Comparison of ENCODE assay signal across 14 cellular contexts in genomic region chr13:102914629-102914935, GRCh38.
DNase-seq lines count a peak whose midpoint lies in the region; ATAC-seq and TF ChIP-seq lines count a peak whose summit lies in the region.
"Had no signal": no experiment of that assay in that cellular context is flagged by ENCODE, and none has a peak within 500 bp of the region (broad histone marks: within the 10 kb centered on the region; RNA-seq: fewer than 3 reads in every experiment).

No MANE protein-coding gene starts in this region.

- POLR2A ChIA-PET in Caco-2 (lab: Charles Lee): no interaction called here

- H3K4me3 Mint-ChIP-seq in Caco-2 (ENCODE audit: unreplicated experiment) (no peak overlapping the region), brain (no peak overlapping the region), neural crest cell (no peak overlapping the region)

- BruUV-seq in Caco-2 (replicated peaks; lab: Mats Ljungman, UMichigan): no TSS peak

- DNase-seq in Caco-2 (peak; percentile 21 to 45), NCI-H2227 treated with DMSO at 0.1 percent for 48 hours (lab: John Stamatoyannopoulos, UW) (peak; percentile 58), neural crest cell (ENCODE audit: low read depth, low spot score) (no peak), H4 (ENCODE audit: low spot score) (no peak), left ventricle myocardium superior (no peak), cortex of kidney (lab: John Stamatoyannopoulos, UW) (no peak)
- DNase-seq: GOT3, NCI-H1105 treated with DMSO at 0.1 percent for 48 hours, NCI-H1930, NCI-H748 treated with DMSO at 0.1 percent for 48 hours, SK-N-SH had no signal

- peaks cover 4% of the 10 kb centered on the region; the same call in 1 of the 2 replicates for H3K9me3 ChIP-seq in Caco-2
- H3K9me3 ChIP-seq: A549, SK-N-SH had no signal

- H3K9me3 Mint-ChIP-seq in Caco-2 (ENCODE audit: unreplicated experiment): peaks cover 24% of the 10 kb centered on the region
- H3K9me3 Mint-ChIP-seq in brain: peaks cover 5 to 13% (median 10%) of the 10 kb centered on the region in 5 experiments
- no peaks in the 10 kb centered on the region for H3K9me3 Mint-ChIP-seq in neural crest cell

- H3K27me3 ChIP-seq in Caco-2 (replicated peaks; ENCODE audit: control insufficient read depth, insufficient read depth, low read length): no peaks in the 10 kb centered on the region

- no peak for TF ChIP-seq CTCF in Caco-2 (IDR thresholded peaks at IDR 0.05; ENCODE audit: insufficient read depth in 1 of 2, low read depth in 1 of 2, low read length in 1 of 2, severe bottlenecking in 1 of 2, unreplicated experiment in 1 of 2)
- TF ChIP-seq CTCF in brain (conservative IDR thresholded peaks at IDR 0.05): no peak
- no peak for TF ChIP-seq CTCF in neural crest cell (conservative IDR thresholded peaks at IDR 0.05)

- peaks cover 8% of the 10 kb centered on the region; the same call in 1 of the 2 replicates for H3K4me1 ChIP-seq in Caco-2
- H3K4me1 ChIP-seq: A549 had no signal

- no peak overlapping the region for H3K4me3 ChIP-seq in Caco-2 (ENCODE audit: low read depth, low read length)
- H3K4me3 ChIP-seq: A549 had no signal

- intact Hi-C loops in Caco-2 (cut with micrococcal nuclease; ENCODE audit: unreplicated experiment): loop anchor here (10.0 kb wide), 1 partner anchor 600 kb away; no protein-coding TSS in a partner anchor
- intact Hi-C loops in left ventricle myocardium superior (cut with micrococcal nuclease): no loop called here

- no peaks in the 10 kb centered on the region for H3K27me3 Mint-ChIP-seq in Caco-2 (ENCODE audit: insufficient read depth, unreplicated experiment)
- H3K27me3 Mint-ChIP-seq in brain: peaks cover 6% of the 10 kb centered on the region
- no peaks in the 10 kb centered on the region for H3K27me3 Mint-ChIP-seq in neural crest cell (ENCODE audit: low read depth)

- ATAC-seq in GM19452 (IDR thresholded peaks at IDR 0.05; ENCODE audit: unreplicated experiment): no peak
- no peak for ATAC-seq in left ventricle myocardium superior
- ATAC-seq: A549 had no signal

- no peak overlapping the region for H3K27ac Mint-ChIP-seq in Caco-2 (ENCODE audit: unreplicated experiment)
- peak overlapping the region in 4 of 5 experiments; percentile 22 to 75 (median 32) for H3K27ac Mint-ChIP-seq in brain
- peak overlapping the region; percentile 76 for H3K27ac Mint-ChIP-seq in neural crest cell (ENCODE audit: unreplicated experiment)

- no peaks in the 10 kb centered on the region for H3K36me3 ChIP-seq in Caco-2 (ENCODE audit: control insufficient read depth, insufficient read depth, low read length)

- CTCF ChIA-PET in Caco-2 (lab: Charles Lee): interaction anchor here (0.9 kb wide), 1 partner anchor 44 kb away, joined by 4 read pairs; no protein-coding TSS in a partner anchor

- H3K36me3 Mint-ChIP-seq in Caco-2 (ENCODE audit: insufficient read depth, unreplicated experiment) (no peaks in the 10 kb centered on the region), brain (no peaks in the 10 kb centered on the region), neural crest cell (ENCODE audit: low read depth) (peaks cover 3% of the 10 kb centered on the region)

- H3K4me1 Mint-ChIP-seq in Caco-2 (ENCODE audit: low read depth, unreplicated experiment) (peaks cover 17% of the 10 kb centered on the region), brain (peaks cover 38% of the 10 kb centered on the region), neural crest cell (peaks cover 8% of the 10 kb centered on the region)

Comparison
In these comparisons a context has a peak if more than half of its experiments do, and no peak if none do; other contexts are left out.
1. DNase-seq: peak in Caco-2 (2 of 2) and NCI-H2227 treated with DMSO at 0.1 percent for 48 hours (single experiment); none in neural crest cell (single experiment), H4 (single experiment), left ventricle myocardium superior (single experiment) and cortex of kidney (single experiment).